9 cellular contexts compared by ENCODE assay signal in the genomic region with DNA sequence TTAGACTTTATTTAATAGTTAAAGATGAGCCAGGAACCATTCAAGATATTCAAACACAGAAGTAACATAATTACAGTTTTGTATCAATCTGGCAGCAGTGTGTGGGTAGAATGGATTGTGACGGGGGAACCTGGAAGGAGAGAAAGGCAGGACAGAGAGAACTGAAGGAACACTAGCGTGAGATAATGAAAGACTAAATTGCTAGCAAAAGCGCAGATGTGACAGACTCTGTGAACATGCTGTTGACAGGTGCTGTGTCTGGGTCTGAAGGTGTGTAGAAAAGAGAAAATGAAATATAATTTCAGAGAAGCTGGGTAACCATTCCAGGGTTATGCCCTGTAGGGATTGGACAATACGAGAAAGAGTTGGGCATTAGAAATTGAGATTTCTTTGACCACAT.
"Had no signal": no experiment of that assay in that cellular context is flagged by ENCODE, and none has a peak within 500 bp of the region (broad histone marks: within the 10 kb centered on the region; RNA-seq: fewer than 3 reads in every experiment).

No MANE protein-coding gene starts in this region.

- H3K4me1 ChIP-seq: HAP-1 had no signal

- H3K27ac ChIP-seq: GM23248 had no signal

- H3K36me3 ChIP-seq: HAP-1 had no signal

- H2AFZ ChIP-seq: GM23248, GM23338 had no signal

- H3K9me3 Mint-ChIP-seq: GM23338, HFFc6 had no signal

- H3K4me3 ChIP-seq: GM23248, GM23338, HAP-1 had no signal

- H3K9me3 ChIP-seq: HAP-1 had no signal

- H3K4me1 Mint-ChIP-seq: GM23338, H9 had no signal

- ATAC-seq: GM23338, HCT116 had no signal

- H3K27ac Mint-ChIP-seq: GM23338, H9, HFFc6 had no signal

- DNase-seq: GM23248, GOT3, H7, H9, HCEC 1CT, HFFc6 had no signal

- H3K9ac ChIP-seq: GM23248 had no signal

- H3K4me2 ChIP-seq: GM23338 had no signal

- H3K4me3 Mint-ChIP-seq: GM23338, H9, HFFc6 had no signal
